16 cellular contexts compared by ENCODE assay signal in genomic region chr13:49022472-49023144, GRCh38. TPM values are rescaled to one million over a fixed set of nuclear protein-coding genes. Genes with fewer than 3 reads are reported as not detected.
A peak's percentile ranks its signal among the peaks of the same experiment; 100 is the strongest.
DNase-seq lines count a peak whose midpoint lies in the region; ATAC-seq and TF ChIP-seq lines count a peak whose summit lies in the region.
"Had no signal": no experiment of that assay in that cellular context is flagged by ENCODE, and none has a peak within 500 bp of the region (broad histone marks: within the 10 kb centered on the region; RNA-seq: fewer than 3 reads in every experiment).

No MANE protein-coding gene starts in this region.

- H3K4me2 ChIP-seq in skeletal muscle satellite cell (ENCODE audit: low read length): peak overlapping the region; percentile 81

- CTCF ChIA-PET in activated CD4-positive, alpha-beta T cell treated with anti-CD3 and anti-CD28 coated beads for 36 hours (lab: Charles Lee): interaction anchor here (0.6 to 0.8 kb wide), 2 partner anchors 19 to 434 kb away, joined by 3 to 4 read pairs; no protein-coding TSS in a partner anchor

- H3K4me3 Mint-ChIP-seq in activated CD4-positive, alpha-beta T cell treated with anti-CD3 and anti-CD28 coated beads for 36 hours: no peak overlapping the region
- no peak overlapping the region for H3K4me3 Mint-ChIP-seq in activated T-helper 17 cell treated with anti-CD3 and anti-CD28 coated beads, Interleukin-2, amount 50 U/mL, for 72 hours
- H3K4me3 Mint-ChIP-seq: mesothelial cell of epicardium had no signal

- POLR2A ChIA-PET in activated CD4-positive, alpha-beta T cell treated with anti-CD3 and anti-CD28 coated beads for 36 hours (lab: Charles Lee): interaction anchor here (0.7 kb wide), 1 partner anchor 252 kb away, joined by 3 read pairs; no protein-coding TSS in a partner anchor

- H3K4me3 ChIP-seq in fibroblast of the aortic adventitia (ENCODE audit: low read depth, low read length): no peak overlapping the region
- H3K4me3 ChIP-seq in skeletal muscle satellite cell (ENCODE audit: low read length): peak overlapping the region; percentile 47
- H3K4me3 ChIP-seq: upper lobe of right lung had no signal

- H3K27me3 ChIP-seq in skeletal muscle satellite cell (ENCODE audit: control insufficient read depth, insufficient read depth, low read length): no peaks in the 10 kb centered on the region
- H3K27me3 ChIP-seq: upper lobe of right lung had no signal

- peaks cover 17% of the 10 kb centered on the region for H3K36me3 ChIP-seq in skeletal muscle satellite cell (ENCODE audit: insufficient read depth, low read length)
- H3K36me3 ChIP-seq: upper lobe of right lung had no signal

- peaks cover 38% of the 10 kb centered on the region for H3K36me3 Mint-ChIP-seq in activated CD4-positive, alpha-beta T cell treated with anti-CD3 and anti-CD28 coated beads for 36 hours (ENCODE audit: low read depth)
- H3K36me3 Mint-ChIP-seq in activated T-helper 17 cell treated with anti-CD3 and anti-CD28 coated beads, Interleukin-2, amount 50 U/mL, for 72 hours (ENCODE audit: low read depth): peaks cover 38% of the 10 kb centered on the region

- ATAC-seq in activated CD4-positive, alpha-beta T cell treated with anti-CD3 and anti-CD28 coated beads for 36 hours: peak; percentile 36
- ATAC-seq in activated T-helper 17 cell treated with anti-CD3 and anti-CD28 coated beads, Interleukin-2, amount 50 U/mL, for 72 hours (replicated peaks): peak; percentile 46
- no peak for ATAC-seq in left lobe of liver
- ATAC-seq: Right ventricle myocardium inferior, upper lobe of right lung had no signal

- DNase-seq in activated CD4-positive, alpha-beta T cell treated with anti-CD3 and anti-CD28 coated beads for 36 hours: no peak
- DNase-seq in activated CD4-positive, alpha-beta T cell treated with anti-CD3 and anti-CD28 coated beads, Interleukin-2, amount 50 U/mL, for 4 hours: no peak
- peak; percentile 42 for DNase-seq in fibroblast of the aortic adventitia (ENCODE audit: low read depth)
- no peak for DNase-seq in stimulated activated CD4-positive, alpha-beta T cell treated with anti-CD3 and anti-CD28 coated beads, Interleukin-1b, Interleukin-23, amount 100 ng/mL, for 48 hours
- no peak for DNase-seq in GM20000 (ENCODE audit: low spot score)
- no peak for DNase-seq in left lobe of liver (ENCODE audit: low spot score)
- DNase-seq: 8988T; activated CD4-positive, alpha-beta T cell treated with anti-CD3 and anti-CD28 coated beads for 1 hour; activated CD8-positive, alpha-beta memory T cell treated with anti-CD3 and anti-CD28 coated beads, Interleukin-2, amount 50 U/mL, for 48 hours; activated naive CD4-positive, alpha-beta T cell treated with Interleukin-2 at 50 U/mL for 16 hours; stimulated activated naive CD4-positive, alpha-beta T cell; upper lobe of right lung had no signal

- H3K9me3 ChIP-seq in skeletal muscle satellite cell (replicated peaks; ENCODE audit: low read length): no peaks in the 10 kb centered on the region
- H3K9me3 ChIP-seq: upper lobe of right lung had no signal

- peak overlapping the region; percentile 82 for H3K9ac ChIP-seq in skeletal muscle satellite cell (ENCODE audit: low read depth, low read length)

- H3K27ac Mint-ChIP-seq in activated CD4-positive, alpha-beta T cell treated with anti-CD3 and anti-CD28 coated beads for 36 hours: no peak overlapping the region
- no peak overlapping the region for H3K27ac Mint-ChIP-seq in activated T-helper 17 cell treated with anti-CD3 and anti-CD28 coated beads, Interleukin-2, amount 50 U/mL, for 72 hours
- H3K27ac Mint-ChIP-seq: mesothelial cell of epicardium had no signal

- peaks cover 44% of the 10 kb centered on the region for H3K4me1 ChIP-seq in skeletal muscle satellite cell (ENCODE audit: control insufficient read depth, insufficient read depth, low read length)
- H3K4me1 ChIP-seq: upper lobe of right lung had no signal

- peaks cover 24% of the 10 kb centered on the region for H3K4me1 Mint-ChIP-seq in activated CD4-positive, alpha-beta T cell treated with anti-CD3 and anti-CD28 coated beads for 36 hours
- H3K4me1 Mint-ChIP-seq in activated T-helper 17 cell treated with anti-CD3 and anti-CD28 coated beads, Interleukin-2, amount 50 U/mL, for 72 hours: peaks cover 6% of the 10 kb centered on the region
- H3K4me1 Mint-ChIP-seq: mesothelial cell of epicardium had no signal

- H3K27me3 Mint-ChIP-seq in activated CD4-positive, alpha-beta T cell treated with anti-CD3 and anti-CD28 coated beads for 36 hours: no peaks in the 10 kb centered on the region
- no peaks in the 10 kb centered on the region for H3K27me3 Mint-ChIP-seq in activated T-helper 17 cell treated with anti-CD3 and anti-CD28 coated beads, Interleukin-2, amount 50 U/mL, for 72 hours

- TF ChIP-seq CTCF in fibroblast of the aortic adventitia (IDR thresholded peaks at IDR 0.05; ENCODE audit: insufficient read depth, low read length) (no peak), GM20000 (IDR thresholded peaks at IDR 0.05; ENCODE audit: extremely low read depth, missing control alignments) (no peak)

- intact Hi-C loops in activated CD4-positive, alpha-beta T cell treated with anti-CD3 and anti-CD28 coated beads for 36 hours (cut with DNase I, micrococcal nuclease): loop anchor here in 1 of 2 experiments (5.0 kb wide), 1 partner anchor 45 kb away; the partner anchor contains the start of gene FNDC3A

- H3K9me3 Mint-ChIP-seq in activated CD4-positive, alpha-beta T cell treated with anti-CD3 and anti-CD28 coated beads for 36 hours (ENCODE audit: low read depth): peaks cover 5% of the 10 kb centered on the region
- H3K9me3 Mint-ChIP-seq in activated T-helper 17 cell treated with anti-CD3 and anti-CD28 coated beads, Interleukin-2, amount 50 U/mL, for 72 hours: no peaks in the 10 kb centered on the region

RNA-seq across cellular contexts. Expression of gene FNDC3A, which starts 46.9 kb away (rescaled TPM):
- total RNA-seq in activated CD4-positive, alpha-beta T cell treated with anti-CD3 and anti-CD28 coated beads for 36 hours: 10 to 100 TPM; 20.8 to 26.9 TPM
- total RNA-seq in activated T-helper 17 cell treated with anti-CD3 and anti-CD28 coated beads, Interleukin-2, amount 50 U/mL, for 72 hours: 10 to 100 TPM; 23.8 to 38.2 TPM
- total RNA-seq in fibroblast of the aortic adventitia (ENCODE audit: low replicate concordance): 29.1 and 71.6 TPM in 2 replicates
- total RNA-seq in skeletal muscle satellite cell (2012; rRNA removed): 46.7 and 58.6 TPM in 2 replicates
- total RNA-seq in left lobe of liver: 47.1 TPM
